13 cellular contexts compared by ENCODE assay signal in the genomic region with DNA sequence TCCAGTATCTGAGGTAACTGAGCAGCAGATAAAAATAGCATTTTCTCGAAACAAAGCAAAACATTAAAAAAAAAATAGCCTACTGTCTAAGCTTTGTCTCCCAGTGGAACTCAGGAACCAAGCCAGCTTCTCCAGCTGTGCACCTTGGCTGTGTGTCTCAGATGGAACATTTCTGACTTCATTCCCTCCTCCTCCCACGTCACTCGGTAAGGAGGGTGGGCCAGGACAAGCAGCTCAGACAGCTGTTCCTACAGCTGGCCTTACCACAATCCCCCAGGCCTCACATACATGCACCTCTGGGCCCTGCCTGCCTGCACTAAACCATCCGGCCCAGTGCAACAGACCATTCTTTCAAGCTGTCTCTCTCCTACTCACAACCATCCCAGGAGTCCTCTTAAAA.
A peak's percentile ranks its signal among the peaks of the same experiment; 100 is the strongest.
DNase-seq lines count a peak whose midpoint lies in the region; ATAC-seq and TF ChIP-seq lines count a peak whose summit lies in the region.
"Had no signal": no experiment of that assay in that cellular context is flagged by ENCODE, and none has a peak within 500 bp of the region (broad histone marks: within the 10 kb centered on the region; RNA-seq: fewer than 3 reads in every experiment).

No MANE protein-coding gene starts in this region.

- H3K9me3 ChIP-seq in H9 (ENCODE audit: control insufficient read depth, low read depth, low read length): peaks cover 4% of the 10 kb centered on the region

- no peak for TF ChIP-seq CTCF in H9 (conservative IDR thresholded peaks at IDR 0.05)

- H3K23ac ChIP-seq in H9 (ENCODE audit: insufficient read length, low read depth, low read length): no peak overlapping the region

- no peak overlapping the region for H2BK20ac ChIP-seq in H9 (ENCODE audit: low read depth, low read length, poor library complexity, severe bottlenecking)

- H3K27ac Mint-ChIP-seq in H9: no peak overlapping the region
- H3K27ac Mint-ChIP-seq: natural killer cell had no signal

- peak; percentile 42 for DNase-seq in Ammon's horn (ENCODE audit: low spot score)
- DNase-seq in caudate nucleus (lab: John Stamatoyannopoulos, UW): peak in 23 of 61 donors; percentile 3 to 49 (median 16)
- peak; percentile 57 for DNase-seq in iris pigment epithelial cell (ENCODE audit: low read depth)
- peak; percentile 42 for DNase-seq in putamen (ENCODE audit: low spot score)
- DNase-seq in H9: no peak
- DNase-seq in NCI-H1694 treated with DMSO at 0.1 percent for 48 hours (lab: John Stamatoyannopoulos, UW): no peak
- DNase-seq in SW 1271 (lab: John Stamatoyannopoulos, UW): no peak
- DNase-seq: activated T-cell treated with anti-CD3 and anti-CD28 coated beads for 4 hours; central memory CD4-positive, alpha-beta T cell; natural killer cell; NCI-H146; OCI-M1 had no signal

- H3K27ac ChIP-seq in caudate nucleus (ENCODE audit: low read depth, low read length) (peak overlapping the region; percentile 80), H9 (ENCODE audit: insufficient read length, low read depth, low read length) (no peak overlapping the region)

- no peak overlapping the region for H4K8ac ChIP-seq in H9 (replicated peaks; ENCODE audit: insufficient read length, low read depth, low read length)

- H4K20me1 ChIP-seq in H9 (ENCODE audit: control insufficient read depth, insufficient read depth, insufficient read length): no peaks in the 10 kb centered on the region

- no CpG with 5 or more reads among the region's 4 CpGs for WGBS in H9 (ENCODE audit: extremely low coverage, insufficient read length, low lambda C conversion rate)

- H3K27me3 ChIP-seq in H9 (ENCODE audit: insufficient read depth, low read length): no peaks in the 10 kb centered on the region

- H3K18ac ChIP-seq in H9 (ENCODE audit: insufficient read length, low read depth, low read length): no peak overlapping the region

- no peak overlapping the region for H3T11ph ChIP-seq in H9 (ENCODE audit: low read length)

- no peak overlapping the region for H3K14ac ChIP-seq in H9 (ENCODE audit: insufficient read depth, low read length)

- no peak overlapping the region for H3K4ac ChIP-seq in H9 (ENCODE audit: low read depth, low read length)

- peaks cover 7 to 8% of the 10 kb centered on the region in 2 experiments for H3K4me1 Mint-ChIP-seq in H9

- no peak overlapping the region for H3K4me3 Mint-ChIP-seq in H9
- H3K4me3 Mint-ChIP-seq: natural killer cell had no signal

- H3K79me2 ChIP-seq in H9 (ENCODE audit: insufficient read depth, low read length): no peaks in the 10 kb centered on the region

- H3K23me2 ChIP-seq in H9 (ENCODE audit: insufficient read length, low read depth, low read length, poor library complexity, severe bottlenecking): no peaks in the 10 kb centered on the region

- no peak overlapping the region for H4K91ac ChIP-seq in H9 (ENCODE audit: insufficient read length, low read depth, low read length)

- H3K56ac ChIP-seq in H9 (ENCODE audit: insufficient read length, low read depth, low read length): no peak overlapping the region

- no peak overlapping the region for H3K9ac ChIP-seq in H9 (ENCODE audit: extremely low read depth, insufficient read length, low read length)

- H2BK5ac ChIP-seq in H9 (ENCODE audit: insufficient read length, low read length): no peak overlapping the region

- H3K4me2 ChIP-seq in H9 (ENCODE audit: insufficient read depth, insufficient read length, low read length): no peak overlapping the region

- H4K5ac ChIP-seq in H9 (ENCODE audit: insufficient read length, low read depth, low read length): no peak overlapping the region

- H3K79me1 ChIP-seq in H9 (ENCODE audit: insufficient read depth, low read depth, low read length, poor library complexity, severe bottlenecking): no peaks in the 10 kb centered on the region

- peaks cover 4% of the 10 kb centered on the region; the same call in 1 of the 2 replicates for H3K4me1 ChIP-seq in H9 (ENCODE audit: insufficient read depth, low read length)

- peaks cover 10 to 13% (median 12%) of the 10 kb centered on the region in 3 experiments for H3K36me3 Mint-ChIP-seq in H9 (ENCODE audit: insufficient read depth in 1 of 3, low read depth in 3 of 3)

- no peak overlapping the region for H2BK120ac ChIP-seq in H9 (ENCODE audit: low read depth, low read length, poor library complexity, severe bottlenecking)

- H2BK15ac ChIP-seq in H9 (ENCODE audit: low read depth, low read length): no peak overlapping the region

- no peak overlapping the region for H2AK5ac ChIP-seq in H9 (ENCODE audit: insufficient read length, low read length)

- no peaks in the 10 kb centered on the region for H3K27me3 Mint-ChIP-seq in H9 (ENCODE audit: low read depth)

- no peak for ATAC-seq in HG03280 (IDR thresholded peaks at IDR 0.05; ENCODE audit: unreplicated experiment)
- ATAC-seq: natural killer cell had no signal

- H3K9me3 Mint-ChIP-seq in H9: peaks cover 13 to 16% of the 10 kb centered on the region in 2 experiments

- H2AFZ ChIP-seq in H9 (ENCODE audit: low read length): no peak overlapping the region

- H2BK12ac ChIP-seq in H9 (ENCODE audit: insufficient read length, low read depth, low read length): no peak overlapping the region

Comparison
In these comparisons a context has a peak if more than half of its experiments do, and no peak if none do; other contexts are left out.
1. DNase-seq: peak in Ammon's horn (single experiment), iris pigment epithelial cell (single experiment) and putamen (single experiment); none in H9 (single experiment), NCI-H1694 treated with DMSO at 0.1 percent for 48 hours (single experiment) and SW 1271 (0 of 2).